ENCODE assay signal across 8 cellular contexts in the genomic region with DNA sequence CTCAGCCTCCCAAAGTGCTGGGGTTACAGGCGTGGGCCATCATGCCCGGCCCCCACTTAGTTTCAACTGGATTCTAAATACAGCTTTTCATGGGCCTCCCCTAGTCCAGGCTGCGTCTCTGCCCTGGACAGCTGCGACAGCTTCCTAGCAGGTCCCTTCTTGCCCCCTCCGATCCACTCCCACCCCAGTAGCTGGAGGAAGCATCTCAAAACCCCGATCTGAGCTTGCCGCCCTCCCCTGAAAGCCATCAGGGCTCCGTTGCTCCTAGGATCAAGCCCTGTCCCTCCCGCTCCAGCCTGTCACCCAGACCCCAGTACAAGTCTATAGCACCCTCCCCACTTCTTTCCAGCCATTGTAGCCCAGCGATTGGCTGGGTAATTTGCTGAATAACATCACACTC.
DNase-seq lines count a peak whose midpoint lies in the region; ATAC-seq, FAIRE-seq and TF ChIP-seq lines count a peak whose summit lies in the region.

No MANE protein-coding gene starts in this region.

- TF ChIP-seq CTCF in HepG2 (CRISPR knock-in tag; IDR thresholded peaks at IDR 0.05) (no peak), right lobe of liver (IDR thresholded peaks at IDR 0.05) (no peak), KMS-11 (conservative IDR thresholded peaks at IDR 0.05; ENCODE audit: low read depth, low read length) (no peak), fibroblast of lung (conservative IDR thresholded peaks at IDR 0.05 in 1 of 2, IDR thresholded peaks at IDR 0.05 in 1 of 2; ENCODE audit: low read depth in 1 of 2, low read length in 2 of 2) (no peak)

- DNase-seq in HepG2 (ENCODE audit: low spot score) (no peak), right lobe of liver (no peak), fibroblast of lung (ENCODE audit: low read depth in 2 of 2) (no peak), HAP-1 (ENCODE audit: low spot score in 2 of 2) (no peak), HK-2 (ENCODE audit: unreplicated experiment) (no peak), GOT3 (lab: John Stamatoyannopoulos, UW) (no peak)

- in situ Hi-C loops in HepG2 (cut with HindIII; ENCODE audit: extremely low pct_ligation_motif_present, low pct_unique_long_range_greater_than_20kb): loop anchor here (10.0 to 25.0 kb wide), 2 partner anchors 401 to 834 kb away; no protein-coding TSS in a partner anchor
- in situ Hi-C loops in HAP-1 (cut with MboI; ENCODE audit: low sequenced_read_pairs): loop anchor here (5.0 to 25.0 kb wide), 2 partner anchors 244 to 409 kb away; no protein-coding TSS in a partner anchor

- H3K79me2 ChIP-seq in HepG2 (ENCODE audit: insufficient read depth, low read length) (no peaks in the 10 kb centered on the region), KMS-11 (ENCODE audit: insufficient read depth, low read depth) (no peaks in the 10 kb centered on the region), fibroblast of lung (ENCODE audit: control insufficient read depth, insufficient read depth, low read length) (no peaks in the 10 kb centered on the region)

- TF ChIP-seq POLR2A in HepG2 (IDR thresholded peaks at IDR 0.05; ENCODE audit: insufficient read depth in 1 of 2, low read depth in 2 of 2, low read length in 2 of 2) (no peak), right lobe of liver (IDR thresholded peaks at IDR 0.05) (no peak)

- no peaks in the 10 kb centered on the region for H3K9me3 ChIP-seq in HepG2 (ENCODE audit: low read length)
- H3K9me3 ChIP-seq in right lobe of liver: no peaks in the 10 kb centered on the region
- no peaks in the 10 kb centered on the region for H3K9me3 ChIP-seq in fibroblast of lung (ENCODE audit: control insufficient read depth, insufficient read depth, low read depth, low read length)
- H3K9me3 ChIP-seq in HAP-1: no peaks in the 10 kb centered on the region

- H3K36me3 ChIP-seq in HepG2 (replicated peaks in 1 of 2; ENCODE audit: control insufficient read depth in 1 of 2, insufficient read depth in 2 of 2, low read length in 2 of 2) (no peaks in the 10 kb centered on the region), right lobe of liver (no peaks in the 10 kb centered on the region), KMS-11 (ENCODE audit: insufficient read depth) (no peaks in the 10 kb centered on the region), fibroblast of lung (ENCODE audit: control insufficient read depth, insufficient read depth, low read length) (no peaks in the 10 kb centered on the region), HAP-1 (replicated peaks) (no peaks in the 10 kb centered on the region)

- no peak overlapping the region for H2AFZ ChIP-seq in HepG2 (ENCODE audit: low read length)
- peak overlapping the region; percentile 96; the same call in 1 of the 2 replicates for H2AFZ ChIP-seq in KMS-11 (ENCODE audit: low read depth)
- peak overlapping the region; percentile 36 for H2AFZ ChIP-seq in fibroblast of lung (ENCODE audit: low read length)

- WGBS in HepG2 (ENCODE audit: low lambda C conversion rate): 44% methylated on average over 7 of the region's 10 CpGs
- WGBS in right lobe of liver (ENCODE audit: insufficient coverage, low coverage, low lambda C conversion rate, missing lambda C conversion rate): 49% methylated on average over 9 of the region's 10 CpGs

- no peak for TF ChIP-seq RAD21 in HepG2 (CRISPR knock-in tag; IDR thresholded peaks at IDR 0.05)

- H4K20me1 ChIP-seq in HepG2 (ENCODE audit: insufficient read depth, low read length) (no peaks in the 10 kb centered on the region), KMS-11 (ENCODE audit: insufficient read depth) (no peaks in the 10 kb centered on the region), fibroblast of lung (ENCODE audit: control insufficient read depth, extremely low read depth, insufficient read depth, low read length) (no peaks in the 10 kb centered on the region)

- H3K4me3 ChIP-seq in HepG2 (replicated peaks in 1 of 3; ENCODE audit: insufficient read depth in 1 of 3, low read depth in 2 of 3, low read length in 3 of 3): no peak overlapping the region
- H3K4me3 ChIP-seq in right lobe of liver: no peak overlapping the region
- no peak overlapping the region for H3K4me3 ChIP-seq in KMS-11 (IDR thresholded peaks at IDR 0.05; ENCODE audit: insufficient read depth, low read depth, low read length)
- no peak overlapping the region for H3K4me3 ChIP-seq in fibroblast of lung (replicated peaks in 1 of 4; ENCODE audit: control extremely low read depth in 1 of 4, insufficient read depth in 1 of 4, low read depth in 3 of 4, low read length in 4 of 4)
- no peak overlapping the region for H3K4me3 ChIP-seq in HAP-1

- no peak overlapping the region for H3K9ac ChIP-seq in HepG2 (ENCODE audit: insufficient read depth, low read depth, low read length)
- no peak overlapping the region for H3K9ac ChIP-seq in KMS-11
- no peak overlapping the region for H3K9ac ChIP-seq in fibroblast of lung (ENCODE audit: insufficient read depth, low read length)

- no peak overlapping the region for H3K4me2 ChIP-seq in HepG2 (ENCODE audit: low read depth, low read length)
- peak overlapping the region; percentile 67 for H3K4me2 ChIP-seq in KMS-11
- H3K4me2 ChIP-seq in fibroblast of lung (ENCODE audit: extremely low read depth, insufficient read depth, low read length): no peak overlapping the region

- H3K27me3 ChIP-seq in HepG2 (ENCODE audit: control insufficient read depth in 1 of 2, insufficient read depth in 2 of 2, low read length in 2 of 2): peaks cover 2 to 41% of the 10 kb centered on the region in 2 experiments
- no peaks in the 10 kb centered on the region for H3K27me3 ChIP-seq in right lobe of liver
- no peaks in the 10 kb centered on the region for H3K27me3 ChIP-seq in KMS-11 (ENCODE audit: insufficient read depth, low read depth)
- peaks cover 3% of the 10 kb centered on the region for H3K27me3 ChIP-seq in fibroblast of lung (ENCODE audit: control insufficient read depth, insufficient read depth, low read length)
- no peaks in the 10 kb centered on the region for H3K27me3 ChIP-seq in HAP-1 (ENCODE audit: low read depth)

- ATAC-seq in HepG2: peak; percentile 16
- ATAC-seq in right lobe of liver: no peak
- no peak for ATAC-seq in GM21825 (IDR thresholded peaks at IDR 0.05; ENCODE audit: unreplicated experiment)

- no TSS peak for BruUV-seq in HepG2 (replicated peaks; lab: Mats Ljungman, UMichigan)

- H3K27ac ChIP-seq in HepG2 (ENCODE audit: extremely low read length, insufficient read depth, low read length) (no peak overlapping the region), right lobe of liver (no peak overlapping the region), KMS-11 (no peak overlapping the region), fibroblast of lung (ENCODE audit: insufficient read depth, low read length) (no peak overlapping the region)

- intact Hi-C loops in HepG2 (cut with micrococcal nuclease; ENCODE audit: unreplicated experiment): loop anchor here (5.0 kb wide), 1 partner anchor 154 kb away; no protein-coding TSS in a partner anchor
- intact Hi-C loops in right lobe of liver (cut with DNase I): no loop called here

- no peak for FAIRE-seq in HepG2 (lab: Jason Lieb, UNC)

- H3K4me1 ChIP-seq in HepG2 (ENCODE audit: insufficient read depth, low read length) (peaks cover 5% of the 10 kb centered on the region; the same call in 1 of the 2 replicates), right lobe of liver (peaks cover 0 to 7% (median 3%) of the 10 kb centered on the region in 4 donors), KMS-11 (ENCODE audit: low read depth, poor library complexity, severe bottlenecking) (no peaks in the 10 kb centered on the region), fibroblast of lung (ENCODE audit: control insufficient read depth, extremely low read depth, insufficient read depth, low read length) (peaks cover 11% of the 10 kb centered on the region), HAP-1 (peaks cover 4% of the 10 kb centered on the region; the same call in 1 of the 2 replicates)

- TF ChIP-seq EP300 in HepG2 (IDR thresholded peaks at IDR 0.05; ENCODE audit: low read depth in 2 of 2, low read length in 2 of 2): no peak
- no peak for TF ChIP-seq EP300 in HepG2 (CRISPR knock-in tag; IDR thresholded peaks at IDR 0.05; ENCODE audit: borderline replicate concordance)

- CTCF ChIA-PET in HepG2 (lab: Yijun Ruan, JAX; ENCODE audit: low intra/inter-chr PET ratio, low total read pairs): interaction anchor here (1.1 to 2.0 kb wide), 6 partner anchors 134 to 826 kb away, joined by 4 to 10 read pairs (median 6); no protein-coding TSS in a partner anchor

- POLR2A ChIA-PET in HepG2 (lab: Yijun Ruan, JAX): no interaction called here

TF ChIP-seq in HepG2, 621 proteins besides CTCF, POLR2A, EP300 and RAD21 (continues in another document):
- TF ChIP-seq ZNF510 (CRISPR knock-in tag; IDR thresholded peaks at IDR 0.05; ENCODE audit: low read depth) (no peak), PHF8 (CRISPR knock-in tag; IDR thresholded peaks at IDR 0.05) (no peak), CEBPB (IDR thresholded peaks at IDR 0.05; ENCODE audit: borderline replicate concordance, low read depth, low read length) (no peak), ZNF207 (IDR thresholded peaks at IDR 0.05; ENCODE audit: borderline replicate concordance) (no peak), DPF2 (CRISPR knock-in tag; IDR thresholded peaks at IDR 0.05; ENCODE audit: borderline replicate concordance, low read depth) (no peak), ZNF883 (CRISPR knock-in tag; IDR thresholded peaks at IDR 0.05; ENCODE audit: not compliant biosample characterization) (no peak), CBX1 (IDR thresholded peaks at IDR 0.05; ENCODE audit: low read depth) (no peak), REXO4 (CRISPR knock-in tag; IDR thresholded peaks at IDR 0.05; ENCODE audit: borderline replicate concordance) (no peak), IRX3 (CRISPR knock-in tag; IDR thresholded peaks at IDR 0.05; ENCODE audit: borderline replicate concordance, low read depth) (no peak)
- TF ChIP-seq, protein P1, sequence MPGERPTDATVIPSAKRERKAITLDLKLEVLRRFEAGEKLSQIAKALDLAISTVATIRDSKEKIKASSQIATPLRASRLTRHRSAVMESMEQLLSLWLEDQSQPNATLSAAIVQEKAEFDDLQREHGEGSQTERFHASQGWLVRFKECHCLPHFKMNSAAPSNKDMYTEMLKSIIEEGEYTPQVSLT (CRISPR knock-in tag; IDR thresholded peaks at IDR 0.05; ENCODE audit: borderline replicate concordance, low read depth): no peak
- TF ChIP-seq, protein P2, sequence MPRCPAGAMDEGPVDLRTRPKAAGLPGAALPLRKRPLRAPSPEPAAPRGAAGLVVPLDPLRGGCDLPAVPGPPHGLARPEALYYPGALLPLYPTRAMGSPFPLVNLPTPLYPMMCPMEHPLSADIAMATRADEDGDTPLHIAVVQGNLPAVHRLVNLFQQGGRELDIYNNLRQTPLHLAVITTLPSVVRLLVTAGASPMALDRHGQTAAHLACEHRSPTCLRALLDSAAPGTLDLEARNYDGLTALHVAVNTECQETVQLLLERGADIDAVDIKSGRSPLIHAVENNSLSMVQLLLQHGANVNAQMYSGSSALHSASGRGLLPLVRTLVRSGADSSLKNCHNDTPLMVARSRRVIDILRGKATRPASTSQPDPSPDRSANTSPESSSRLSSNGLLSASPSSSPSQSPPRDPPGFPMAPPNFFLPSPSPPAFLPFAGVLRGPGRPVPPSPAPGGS (CRISPR knock-in tag; IDR thresholded peaks at IDR 0.05): no peak
